ENCODE assay signal across 15 cellular contexts in the genomic region with DNA sequence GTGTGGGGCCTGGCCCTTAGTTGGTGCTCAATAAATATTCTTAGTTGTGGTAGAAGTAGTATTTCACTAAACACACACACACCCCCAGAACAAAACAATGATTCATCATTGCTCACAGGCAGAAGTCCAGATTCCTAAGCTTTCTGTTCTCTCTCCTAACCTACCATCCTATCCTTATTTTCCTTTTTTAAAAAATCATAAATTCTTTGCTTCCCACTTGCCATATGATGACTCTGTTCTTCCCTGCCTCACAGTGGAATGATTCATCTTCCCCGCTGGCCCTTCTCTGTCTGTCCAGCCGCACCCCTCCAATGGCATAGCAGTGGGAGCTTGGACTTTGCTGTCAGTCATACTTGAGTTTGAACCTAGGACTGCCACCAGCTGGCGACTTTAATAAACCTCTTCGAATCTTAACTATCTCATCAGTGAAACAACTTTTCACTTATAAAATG. TPM values are rescaled to one million over a fixed set of nuclear protein-coding genes. Genes with fewer than 3 reads are reported as not detected.
A peak's percentile ranks its signal among the peaks of the same experiment; 100 is the strongest.
DNase-seq lines count a peak whose midpoint lies in the region; ATAC-seq and TF ChIP-seq lines count a peak whose summit lies in the region.
"Had no signal": no experiment of that assay in that cellular context is flagged by ENCODE, and none has a peak within 500 bp of the region (broad histone marks: within the 10 kb centered on the region; RNA-seq: fewer than 3 reads in every experiment).

No MANE protein-coding gene starts in this region.

- H3K4me2 ChIP-seq in Loucy (ENCODE audit: low read depth, low read length, poor library complexity, severe bottlenecking), result no peak overlapping the region
- no peak overlapping the region for H3K4me2 ChIP-seq in mammary epithelial cell (ENCODE audit: insufficient read depth, low read depth, low read length)
- no peak overlapping the region for H3K4me2 ChIP-seq in mesenchymal stem cell (ENCODE audit: low read length, poor library complexity, severe bottlenecking)

- dilution Hi-C loops in mammary epithelial cell (cut with HindIII; ENCODE audit: low sequenced_read_pairs), result no loop called here

- no peaks in the 10 kb centered on the region for H3K9me3 Mint-ChIP-seq in activated CD8-positive, alpha-beta T cell treated with anti-CD3 and anti-CD28 coated beads, Interleukin-2, amount 10 ng/mL, durations not matched to agents 7 days and 5 days (ENCODE audit: insufficient read depth)
- H3K9me3 Mint-ChIP-seq: activated B cell treated with CpG ODN at 0.5 μM for 24 hours had no signal

- intact Hi-C loops in mammary epithelial cell (cut with micrococcal nuclease), result loop anchor here (10.0 kb wide), 1 partner anchor 286 kb away; no protein-coding TSS in a partner anchor

- H3K27ac Mint-ChIP-seq in activated CD8-positive, alpha-beta T cell treated with anti-CD3 and anti-CD28 coated beads, Interleukin-2, amount 10 ng/mL, durations not matched to agents 7 days and 5 days, result no peak overlapping the region
- H3K27ac Mint-ChIP-seq: activated B cell treated with CpG ODN at 0.5 μM for 24 hours had no signal

- POLR2A ChIA-PET in activated CD8-positive, alpha-beta T cell treated with anti-CD3 and anti-CD28 coated beads, Interleukin-2, amount 10 ng/mL, durations not matched to agents 7 days and 5 days (lab: Charles Lee), result no interaction called here

- H3K9me2 ChIP-seq in Loucy (replicated peaks; ENCODE audit: low read depth, low read length), result no peaks in the 10 kb centered on the region

- H2AFZ ChIP-seq in Loucy (ENCODE audit: low read length) (no peak overlapping the region), mammary epithelial cell (ENCODE audit: low read depth, low read length) (no peak overlapping the region), mesenchymal stem cell (ENCODE audit: low read depth, low read length) (no peak overlapping the region)

- H3K4me1 ChIP-seq in Loucy (ENCODE audit: insufficient read depth, low read length, poor library complexity, severe bottlenecking) (peaks cover 8% of the 10 kb centered on the region), mammary epithelial cell (ENCODE audit: insufficient read depth, low read length) (peaks cover 31% of the 10 kb centered on the region), mesenchymal stem cell (ENCODE audit: control insufficient read depth, insufficient read depth, low read depth, low read length) (peaks cover 7% of the 10 kb centered on the region)
- H3K4me1 ChIP-seq: pancreas had no signal

- in situ Hi-C loops in mammary epithelial cell (cut with MboI; ENCODE audit: low sequenced_read_pairs in 2 of 2), result loop anchor here in 1 of 2 donors (10.0 kb wide), 1 partner anchor 106 kb away; no protein-coding TSS in a partner anchor

- H3K4ac ChIP-seq in mesenchymal stem cell (ENCODE audit: low read depth in 1 of 2, low read length in 2 of 2), result no peak overlapping the region

- no peak overlapping the region for H3K18ac ChIP-seq in mesenchymal stem cell (ENCODE audit: low read depth in 1 of 2, low read length in 2 of 2)

- H3K9me3 ChIP-seq in Loucy (ENCODE audit: insufficient read depth, low read depth, low read length) (no peaks in the 10 kb centered on the region), mammary epithelial cell (replicated peaks; ENCODE audit: insufficient read depth, low read length) (no peaks in the 10 kb centered on the region), mesenchymal stem cell (ENCODE audit: control insufficient read depth, low read length) (peaks cover 5% of the 10 kb centered on the region)
- H3K9me3 ChIP-seq: pancreas, uterus had no signal

- no peak overlapping the region for H4K8ac ChIP-seq in mesenchymal stem cell (ENCODE audit: low read length)

- BruUV-seq in mammary epithelial cell (replicated peaks; lab: Mats Ljungman, UMichigan), result TSS peak; percentile 46

- peaks cover 53% of the 10 kb centered on the region for H3K27me3 Mint-ChIP-seq in activated CD8-positive, alpha-beta T cell treated with anti-CD3 and anti-CD28 coated beads, Interleukin-2, amount 10 ng/mL, durations not matched to agents 7 days and 5 days (ENCODE audit: low read depth)

- H3K36me3 ChIP-seq in Loucy (ENCODE audit: insufficient read depth, low read length) (no peaks in the 10 kb centered on the region), mammary epithelial cell (ENCODE audit: insufficient read depth, low read length) (no peaks in the 10 kb centered on the region), mesenchymal stem cell (ENCODE audit: control insufficient read depth in 1 of 2, insufficient read depth in 2 of 2, low read depth in 1 of 2, low read length in 2 of 2) (no peaks in the 10 kb centered on the region)
- H3K36me3 ChIP-seq: pancreas, uterus had no signal

- H3K23ac ChIP-seq in mesenchymal stem cell (ENCODE audit: low read length in 2 of 2), result no peak overlapping the region

- H2BK120ac ChIP-seq in mesenchymal stem cell (ENCODE audit: low read depth, low read length), result no peak overlapping the region

- DNase-seq in Daoy (ENCODE audit: low read depth) (peak; percentile 83), mammary epithelial cell (peak; percentile 87), mesenchymal stem cell (peak; percentile 62), COLO668 (lab: John Stamatoyannopoulos, UW; ENCODE audit: unreplicated experiment) (no peak), NCI-H146 (lab: John Stamatoyannopoulos, UW) (no peak)
- no peak for DNase-seq in activated CD8-positive, alpha-beta T cell treated with anti-CD3 and anti-CD28 coated beads, Interleukin-2, amount 10 ng/mL, durations not matched to agents 7 days and 5 days
- DNase-seq: activated B cell treated with CpG ODN at 0.5 μM for 24 hours; activated gamma-delta T cell; DMS53; effector CD8-positive, alpha-beta T cell; NCI-H510A; pancreas; uterus had no signal

- H3K9ac ChIP-seq in Loucy (ENCODE audit: low read depth, low read length, poor library complexity, severe bottlenecking) (no peak overlapping the region), mammary epithelial cell (ENCODE audit: insufficient read depth, low read length) (no peak overlapping the region), mesenchymal stem cell (ENCODE audit: low read length) (no peak overlapping the region)

- H4K91ac ChIP-seq in mesenchymal stem cell (ENCODE audit: low read length), result no peak overlapping the region

- CTCF ChIA-PET in mammary epithelial cell (lab: Charles Lee; ENCODE audit: low non-redundant PET), result no interaction called here
- CTCF ChIA-PET in activated CD8-positive, alpha-beta T cell treated with anti-CD3 and anti-CD28 coated beads, Interleukin-2, amount 10 ng/mL, durations not matched to agents 7 days and 5 days (lab: Charles Lee), result interaction anchor here (1.1 kb wide), 1 partner anchor 24 kb away, joined by 3 read pairs; no protein-coding TSS in a partner anchor

- no peaks in the 10 kb centered on the region for H4K20me1 ChIP-seq in Loucy (ENCODE audit: insufficient read depth, low read length, poor library complexity, severe bottlenecking)
- no peaks in the 10 kb centered on the region for H4K20me1 ChIP-seq in mammary epithelial cell (ENCODE audit: insufficient read depth, low read length)

- no peak overlapping the region for H3K27ac ChIP-seq in mammary epithelial cell (ENCODE audit: insufficient read depth, low read depth, low read length)
- H3K27ac ChIP-seq in mesenchymal stem cell (ENCODE audit: low read length, poor library complexity, severe bottlenecking), result no peak overlapping the region
- H3K27ac ChIP-seq: pancreas, uterus had no signal

- H3K14ac ChIP-seq in mesenchymal stem cell (ENCODE audit: low read length in 2 of 2), result no peak overlapping the region

- peak; percentile 34; the same call in 1 of the 2 replicates for TF ChIP-seq CTCF in Loucy (conservative IDR thresholded peaks at IDR 0.05; ENCODE audit: low read length)
- TF ChIP-seq CTCF in mammary epithelial cell (conservative IDR thresholded peaks at IDR 0.05 in 1 of 2, IDR thresholded peaks at IDR 0.05 in 1 of 2; ENCODE audit: extremely low read depth in 1 of 2, insufficient read depth in 1 of 2, low read depth in 1 of 2, low read length in 2 of 2), result no peak

- H2BK5ac ChIP-seq in mesenchymal stem cell (ENCODE audit: low read depth, low read length, poor library complexity, severe bottlenecking), result no peak overlapping the region

- H3K36me3 Mint-ChIP-seq in activated CD8-positive, alpha-beta T cell treated with anti-CD3 and anti-CD28 coated beads, Interleukin-2, amount 10 ng/mL, durations not matched to agents 7 days and 5 days (ENCODE audit: low read depth), result no peaks in the 10 kb centered on the region

- no peaks in the 10 kb centered on the region for H3K79me2 ChIP-seq in Loucy (ENCODE audit: insufficient read depth, low read length)
- no peaks in the 10 kb centered on the region for H3K79me2 ChIP-seq in mammary epithelial cell (ENCODE audit: insufficient read depth, low read length)

- H3K4me3 ChIP-seq in Loucy (ENCODE audit: low read length, poor library complexity, severe bottlenecking) (no peak overlapping the region), mammary epithelial cell (replicated peaks in 1 of 3; ENCODE audit: insufficient read depth in 1 of 3, low read depth in 2 of 3, low read length in 3 of 3) (no peak overlapping the region), mesenchymal stem cell (ENCODE audit: insufficient read depth in 1 of 2, low read depth in 1 of 2, low read length in 2 of 2) (no peak overlapping the region)
- H3K4me3 ChIP-seq: pancreas, uterus had no signal

- H2BK12ac ChIP-seq in mesenchymal stem cell (ENCODE audit: low read length in 2 of 2), result no peak overlapping the region

- no peak overlapping the region for H2AK5ac ChIP-seq in mesenchymal stem cell (ENCODE audit: low read length, severe bottlenecking)

- H3K27me3 ChIP-seq in Loucy (ENCODE audit: insufficient read depth, low read length, poor library complexity, severe bottlenecking) (peaks cover 18% of the 10 kb centered on the region), mammary epithelial cell (ENCODE audit: insufficient read depth, low read length) (no peaks in the 10 kb centered on the region), mesenchymal stem cell (ENCODE audit: control insufficient read depth in 1 of 2, insufficient read depth in 1 of 2, low read length in 2 of 2) (peaks cover 5 to 12% of the 10 kb centered on the region in 2 experiments)
- H3K27me3 ChIP-seq: pancreas, uterus had no signal

- 46% methylated on average over 4 of the region's 4 CpGs for WGBS in mammary epithelial cell (ENCODE audit: low coverage, missing lambda C conversion rate)
- WGBS in mesenchymal stem cell, result 0% methylated on average over 2 of the region's 4 CpGs

- H3K79me1 ChIP-seq in mesenchymal stem cell (replicated peaks; ENCODE audit: low read length, poor library complexity, severe bottlenecking), result no peaks in the 10 kb centered on the region

- no peaks in the 10 kb centered on the region for H3F3A ChIP-seq in Loucy (ENCODE audit: low read depth)

- peaks cover 11% of the 10 kb centered on the region for H3K4me1 Mint-ChIP-seq in activated CD8-positive, alpha-beta T cell treated with anti-CD3 and anti-CD28 coated beads, Interleukin-2, amount 10 ng/mL, durations not matched to agents 7 days and 5 days (ENCODE audit: low read depth)

- H2BK15ac ChIP-seq in mesenchymal stem cell (ENCODE audit: low read depth, poor library complexity, severe bottlenecking), result no peak overlapping the region

- no peak for ATAC-seq in activated CD8-positive, alpha-beta T cell treated with anti-CD3 and anti-CD28 coated beads, Interleukin-2, amount 10 ng/mL, durations not matched to agents 7 days and 5 days
- ATAC-seq in GM19463 (IDR thresholded peaks at IDR 0.05; ENCODE audit: unreplicated experiment), result no peak
- ATAC-seq: pancreas had no signal

- no peak overlapping the region for H3K4me3 Mint-ChIP-seq in activated CD8-positive, alpha-beta T cell treated with anti-CD3 and anti-CD28 coated beads, Interleukin-2, amount 10 ng/mL, durations not matched to agents 7 days and 5 days
- H3K4me3 Mint-ChIP-seq: activated B cell treated with CpG ODN at 0.5 μM for 24 hours had no signal

RNA-seq across cellular contexts. Expression of gene EML6, which starts 5.2 kb away (rescaled TPM):
- total RNA-seq in Daoy (2014; rRNA removed; shearing (Covaris generic)), result 1.0 and 2.1 TPM in 2 replicates
- total RNA-seq in mammary epithelial cell, result under 1 TPM; 0.83 to 0.94 TPM
- polyA plus RNA-seq in mammary epithelial cell, result 0.37 TPM
- not detected for polyA minus RNA-seq in mammary epithelial cell
- polyA plus RNA-seq in mesenchymal stem cell (2013, experiment 1 of 2), result 0.36 TPM
- polyA plus RNA-seq in mesenchymal stem cell (2013, experiment 2 of 2), result 0.25 TPM
- total RNA-seq in activated CD8-positive, alpha-beta T cell treated with anti-CD3 and anti-CD28 coated beads, Interleukin-2, amount 10 ng/mL, durations not matched to agents 7 days and 5 days, result 1 to 10 TPM in 1 of 2 experiments, under 1 TPM in 1; 0.78 to 1.3 TPM

Comparison
In these comparisons a context has a peak if more than half of its experiments do, and no peak if none do; other contexts are left out.
1. DNase-seq: peak in Daoy (single experiment), mammary epithelial cell (single experiment) and mesenchymal stem cell (single experiment); none in activated CD8-positive, alpha-beta T cell treated with anti-CD3 and anti-CD28 coated beads, Interleukin-2, amount 10 ng/mL, durations not matched to agents 7 days and 5 days (single experiment), COLO668 (single experiment) and NCI-H146 (single experiment).